Comparison of ENCODE assay signal across 14 cellular contexts in the genomic region with DNA sequence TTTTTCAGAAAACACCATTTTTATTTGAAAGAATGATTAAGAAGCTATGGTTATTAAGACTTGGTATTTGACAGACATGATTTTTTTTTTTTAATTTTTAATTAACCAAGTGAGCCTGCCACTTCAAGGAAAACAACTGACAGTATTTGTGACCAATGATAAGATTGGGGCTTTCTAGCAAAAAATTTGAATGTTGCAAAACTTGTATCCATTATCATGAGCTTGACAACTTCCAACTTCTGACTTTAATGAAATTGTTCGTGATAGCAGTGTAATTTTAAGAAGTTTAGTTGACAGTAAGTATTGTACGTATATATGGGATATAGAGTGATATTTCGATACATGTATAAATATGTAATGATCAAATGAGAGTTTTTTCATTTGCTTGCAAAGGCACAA. TPM values are rescaled to one million over a fixed set of nuclear protein-coding genes. Genes with fewer than 3 reads are reported as not detected.
DNase-seq lines count a peak whose midpoint lies in the region; FAIRE-seq and TF ChIP-seq lines count a peak whose summit lies in the region.
"Had no signal": no experiment of that assay in that cellular context is flagged by ENCODE, and none has a peak within 500 bp of the region (broad histone marks: within the 10 kb centered on the region; RNA-seq: fewer than 3 reads in every experiment).

No MANE protein-coding gene starts in this region.

- TF ChIP-seq CTCF in Calu3 (IDR thresholded peaks at IDR 0.05; ENCODE audit: unreplicated experiment) (no peak), bronchial epithelial cell (IDR thresholded peaks at IDR 0.05; ENCODE audit: insufficient read depth, low read length, severe bottlenecking) (no peak), nephron progenitor cell (IDR thresholded peaks at IDR 0.05) (no peak), foreskin fibroblast (IDR thresholded peaks at IDR 0.05; ENCODE audit: low read depth, low read length) (no peak)

- H3K27ac ChIP-seq in HUES64 (ENCODE audit: low read depth, low read length) = no peak overlapping the region
- H3K27ac ChIP-seq: ovary had no signal

- no TSS peak for BruUV-seq in Calu3 (replicated peaks; lab: Mats Ljungman, UMichigan)

- no peaks in the 10 kb centered on the region; the same call in 1 of the 2 replicates for H3K4me1 ChIP-seq in HUES64 (ENCODE audit: insufficient read depth, low read length)

- H3K27me3 ChIP-seq in HUES64 (ENCODE audit: insufficient read depth, low read length) (peaks cover 8% of the 10 kb centered on the region; the same call in 1 of the 2 replicates), bronchial epithelial cell (ENCODE audit: control insufficient read depth, insufficient read depth, low read length) (no peaks in the 10 kb centered on the region)
- H3K27me3 ChIP-seq: ovary had no signal

- H3K36me3 ChIP-seq in HUES64 (ENCODE audit: insufficient read depth, low read length) = no peaks in the 10 kb centered on the region
- H3K36me3 ChIP-seq in bronchial epithelial cell (ENCODE audit: control insufficient read depth, insufficient read depth, low read length) = no peaks in the 10 kb centered on the region
- H3K36me3 ChIP-seq: ovary had no signal

- no peaks in the 10 kb centered on the region for H3K9me3 ChIP-seq in HUES64 (ENCODE audit: insufficient read depth, low read depth, low read length)
- H3K9me3 ChIP-seq: ovary had no signal

- H3K4me1 Mint-ChIP-seq in Calu3 (ENCODE audit: low read depth, unreplicated experiment) = peaks cover 9% of the 10 kb centered on the region
- H3K4me1 Mint-ChIP-seq in nephron progenitor cell = peaks cover 4% of the 10 kb centered on the region

- H3K27ac Mint-ChIP-seq in Calu3 (ENCODE audit: unreplicated experiment) (no peak overlapping the region), nephron progenitor cell (no peak overlapping the region)

- H3K36me3 Mint-ChIP-seq in Calu3 (ENCODE audit: insufficient read depth, unreplicated experiment) (peaks cover 6% of the 10 kb centered on the region), nephron progenitor cell (ENCODE audit: low read depth) (no peaks in the 10 kb centered on the region)

- H3K4me3 Mint-ChIP-seq in Calu3 (ENCODE audit: low read depth, unreplicated experiment) (peak overlapping the region; percentile 80), nephron progenitor cell (peak overlapping the region; percentile 93)

- FAIRE-seq in bronchial epithelial cell (lab: Jason Lieb, UNC) = no peak
- FAIRE-seq: colon, GM19239 had no signal

- 74% methylated on average over 3 of the region's 3 CpGs for WGBS in HUES64

- DNase-seq in Calu3 (no peak), bronchial epithelial cell (ENCODE audit: low read depth) (no peak), nephron progenitor cell (no peak), foreskin fibroblast (no peak), epidermal melanocyte (ENCODE audit: insufficient read length, low spot score) (no peak), cerebellum (ENCODE audit: low spot score) (no peak), MV-4-11 (lab: John Stamatoyannopoulos, UW) (no peak)
- DNase-seq: NCI-H510A had no signal

- H3K9ac ChIP-seq in HUES64 (ENCODE audit: low read depth, low read length) = no peak overlapping the region

- no peaks in the 10 kb centered on the region for H3K27me3 Mint-ChIP-seq in Calu3 (ENCODE audit: unreplicated experiment)
- H3K27me3 Mint-ChIP-seq in nephron progenitor cell (ENCODE audit: low read depth, poor library complexity) = peaks cover 13% of the 10 kb centered on the region

- H3K9me3 Mint-ChIP-seq in Calu3 (ENCODE audit: low read depth, unreplicated experiment) (peaks cover 3% of the 10 kb centered on the region), nephron progenitor cell (peaks cover 7% of the 10 kb centered on the region)

- CTCF ChIA-PET in Calu3 (lab: Charles Lee) = interaction anchor here (0.5 kb wide), 1 partner anchor 190 kb away, joined by 6 read pairs; no protein-coding TSS in a partner anchor

- H3K4me3 ChIP-seq in HUES64 (ENCODE audit: low read length) (peak overlapping the region; percentile 89), bronchial epithelial cell (ENCODE audit: low read depth, low read length) (peak overlapping the region; percentile 31), foreskin fibroblast (ENCODE audit: low read depth in 1 of 2, low read length in 2 of 2) (peak overlapping the region in 1 of 2 donors; percentile 40)

- intact Hi-C loops in Calu3 (cut with micrococcal nuclease; ENCODE audit: unreplicated experiment) = no loop called here

RNA-seq across cellular contexts. Expression of a gene that starts 21.6 kb away (rescaled TPM):
- total RNA-seq in Calu3 (2022) (not detected in 2 replicates), bronchial epithelial cell (not detected in 2 replicates), cerebellum (not detected)
- polyA plus RNA-seq in HUES64 (2013, experiment 1 of 2) = not detected
- polyA plus RNA-seq in HUES64 (2013, experiment 2 of 2) = not detected
- total RNA-seq: G401 had no signal
- polyA plus RNA-seq: IgD-negative memory B cell had no signal

RNA-seq across cellular contexts. Expression of a gene that starts 54.9 kb away (rescaled TPM):
- total RNA-seq in Calu3 (2022) = 3.7 and 4.6 TPM in 2 replicates
- polyA plus RNA-seq in HUES64 (2013, experiment 1 of 2) = 6.7 TPM
- 10.0 TPM for polyA plus RNA-seq in HUES64 (2013, experiment 2 of 2)
- total RNA-seq in bronchial epithelial cell = 0.53 and 1.4 TPM in 2 replicates
- 6.6 TPM for total RNA-seq in cerebellum
